8 cellular contexts compared by ENCODE assay signal in the genomic region with DNA sequence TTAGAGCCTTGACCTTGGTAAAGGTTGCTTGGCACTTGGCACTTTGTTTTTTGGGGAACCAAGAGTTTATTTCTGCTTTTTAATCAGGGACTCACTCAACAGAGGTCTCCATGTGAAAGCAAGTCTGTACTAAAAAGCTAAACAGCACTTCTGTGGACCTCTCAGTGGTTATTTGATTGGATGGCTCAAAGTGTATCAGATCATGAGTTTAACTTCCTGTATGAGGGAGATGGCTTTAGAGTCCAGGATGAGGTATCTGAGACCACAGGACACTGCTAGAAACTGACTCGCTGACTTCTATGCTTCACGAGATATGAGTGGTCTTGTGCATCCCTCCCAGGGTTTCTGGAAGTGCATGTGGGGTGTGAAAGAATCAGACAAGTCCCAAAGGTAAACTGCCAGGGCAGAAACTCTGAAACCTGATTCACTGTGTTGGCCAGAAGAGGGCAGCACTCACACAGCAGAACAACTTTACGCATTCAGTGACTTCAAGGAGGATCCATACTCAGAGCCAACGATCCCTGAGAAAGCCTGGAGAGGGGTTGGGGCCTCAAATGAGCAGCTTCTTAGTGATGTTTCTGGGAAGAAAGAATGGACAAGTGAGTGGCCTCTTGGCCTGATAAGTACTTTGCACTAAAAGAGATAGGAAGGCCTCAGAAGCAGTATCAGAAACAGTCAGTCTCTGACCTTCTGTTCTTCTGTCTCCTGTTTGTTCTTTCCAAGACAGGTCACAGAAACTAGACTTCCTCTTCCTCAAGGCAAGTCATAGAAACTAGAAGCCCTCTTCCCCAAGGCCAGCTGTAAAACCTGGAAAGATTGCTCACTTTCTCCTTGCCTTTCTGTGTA.
A peak's percentile ranks its signal among the peaks of the same experiment; 100 is the strongest.
DNase-seq lines count a peak whose midpoint lies in the region; ATAC-seq, FAIRE-seq and TF ChIP-seq lines count a peak whose summit lies in the region.

No MANE protein-coding gene starts in this region.

- H3K9me3 Mint-ChIP-seq in CD4-positive, CD25-positive, alpha-beta regulatory T cell: no peaks in the 10 kb centered on the region

- no peak overlapping the region for H3K27ac Mint-ChIP-seq in CD4-positive, CD25-positive, alpha-beta regulatory T cell

- no peak overlapping the region for H3K4me3 ChIP-seq in CD4-positive, CD25-positive, alpha-beta regulatory T cell (ENCODE audit: low read depth, low read length)
- no peak overlapping the region for H3K4me3 ChIP-seq in ovary
- H3K4me3 ChIP-seq in upper lobe of left lung: no peak overlapping the region

- no peaks in the 10 kb centered on the region for H3K9me3 ChIP-seq in CD4-positive, CD25-positive, alpha-beta regulatory T cell (ENCODE audit: control insufficient read depth in 2 of 2, low read length in 2 of 2)
- H3K9me3 ChIP-seq in ovary (no peaks in the 10 kb centered on the region), upper lobe of left lung (no peaks in the 10 kb centered on the region)

- TF ChIP-seq EP300 in ovary (IDR thresholded peaks at IDR 0.05) (no peak), upper lobe of left lung (IDR thresholded peaks at IDR 0.05) (no peak)

- FAIRE-seq in GM19239 (lab: Jason Lieb, UNC): no peak

- ATAC-seq in CD4-positive, CD25-positive, alpha-beta regulatory T cell (ENCODE audit: low read depth in 2 of 2): no peak
- ATAC-seq in upper lobe of left lung (ENCODE audit: low FRiP score in 2 of 2): peak; percentile 58 to 81

- H3K27me3 ChIP-seq in CD4-positive, CD25-positive, alpha-beta regulatory T cell (ENCODE audit: control insufficient read depth, insufficient read depth, low read length): no peaks in the 10 kb centered on the region
- H3K27me3 ChIP-seq in ovary (no peaks in the 10 kb centered on the region), upper lobe of left lung (no peaks in the 10 kb centered on the region)

- H3K36me3 Mint-ChIP-seq in CD4-positive, CD25-positive, alpha-beta regulatory T cell: no peaks in the 10 kb centered on the region

- H3K27ac ChIP-seq in CD4-positive, CD25-positive, alpha-beta regulatory T cell (ENCODE audit: insufficient read depth, low read length, poor library complexity, severe bottlenecking): no peak overlapping the region
- H3K27ac ChIP-seq in ovary (no peak overlapping the region), upper lobe of left lung (no peak overlapping the region)

- no peaks in the 10 kb centered on the region for H3K4me1 Mint-ChIP-seq in CD4-positive, CD25-positive, alpha-beta regulatory T cell

- WGBS in ovary, 3 donors: 0 to 4% (median 4%) methylated on average over 4 of the region's 4 CpGs
- 8 to 10% methylated on average over 4 of the region's 4 CpGs for WGBS in upper lobe of left lung, 2 donors

- intact Hi-C loops in ovary (cut with DNase I): loop anchor here (5.0 to 10.0 kb wide), 2 partner anchors 217 to 219 kb away; a partner anchor contains a TSS

- H3K4me3 Mint-ChIP-seq in CD4-positive, CD25-positive, alpha-beta regulatory T cell: no peak overlapping the region

- TF ChIP-seq POLR2A in ovary (IDR thresholded peaks at IDR 0.05) (no peak), upper lobe of left lung (IDR thresholded peaks at IDR 0.05) (no peak)

- no peaks in the 10 kb centered on the region for H3K4me1 ChIP-seq in CD4-positive, CD25-positive, alpha-beta regulatory T cell (ENCODE audit: control insufficient read depth, insufficient read depth, low read length, poor library complexity, severe bottlenecking)
- H3K4me1 ChIP-seq in ovary (ENCODE audit: insufficient read depth) (no peaks in the 10 kb centered on the region), upper lobe of left lung (no peaks in the 10 kb centered on the region)

- peaks cover 4% of the 10 kb centered on the region for H3K27me3 Mint-ChIP-seq in CD4-positive, CD25-positive, alpha-beta regulatory T cell

- no peaks in the 10 kb centered on the region for H3K36me3 ChIP-seq in CD4-positive, CD25-positive, alpha-beta regulatory T cell (ENCODE audit: control insufficient read depth, insufficient read depth, low read length)
- H3K36me3 ChIP-seq in ovary (no peaks in the 10 kb centered on the region), upper lobe of left lung (no peaks in the 10 kb centered on the region)

- TF ChIP-seq CTCF in ovary (IDR thresholded peaks at IDR 0.05) (peak in 2 of 3 donors; percentile 37 to 77), upper lobe of left lung (IDR thresholded peaks at IDR 0.05) (peak; percentile 48 to 81 (median 67))

- peak; percentile 6 to 65 (median 34) for DNase-seq in CD4-positive, CD25-positive, alpha-beta regulatory T cell
- DNase-seq in GM19239 (ENCODE audit: insufficient read length, low spot score) (peak; percentile 28), HS-5 (ENCODE audit: low read depth) (peak; percentile 23), RPMI8226 (peak; percentile 34), germinal center (ENCODE audit: low spot score) (peak; percentile 41), ovary (peak; percentile 27 to 64 (median 40)), upper lobe of left lung (peak in 1 of 2 donors; percentile 49)
- peak; percentile 5 for DNase-seq in activated gamma-delta T cell treated with anti-CD3 and anti-CD28 coated beads, Interleukin-2, amount 50 U/mL, for 16 hours (ENCODE audit: low read depth)

Comparison
In these comparisons a context has a peak if more than half of its experiments do, and no peak if none do; other contexts are left out.
1. ATAC-seq: peak in upper lobe of left lung (2 of 2); none in CD4-positive, CD25-positive, alpha-beta regulatory T cell (0 of 2).